In genomic region chr6:66159937-66160336, GRCh38 we compare ENCODE assay signal across 8 cellular contexts.
"Had no signal": no experiment of that assay in that cellular context is flagged by ENCODE, and none has a peak within 500 bp of the region (broad histone marks: within the 10 kb centered on the region; RNA-seq: fewer than 3 reads in every experiment).

No MANE protein-coding gene starts in this region.

- ATAC-seq: GM12878 had no signal

- H3K4me3 ChIP-seq: GM12878 had no signal

- FAIRE-seq: G401.6, GM12878, GM12891, GM12892, GM18507, GM19239 had no signal

- DNase-seq: GDM1, GF-D8 had no signal
